1 cellular context compared by ENCODE assay signal in the genomic region with DNA sequence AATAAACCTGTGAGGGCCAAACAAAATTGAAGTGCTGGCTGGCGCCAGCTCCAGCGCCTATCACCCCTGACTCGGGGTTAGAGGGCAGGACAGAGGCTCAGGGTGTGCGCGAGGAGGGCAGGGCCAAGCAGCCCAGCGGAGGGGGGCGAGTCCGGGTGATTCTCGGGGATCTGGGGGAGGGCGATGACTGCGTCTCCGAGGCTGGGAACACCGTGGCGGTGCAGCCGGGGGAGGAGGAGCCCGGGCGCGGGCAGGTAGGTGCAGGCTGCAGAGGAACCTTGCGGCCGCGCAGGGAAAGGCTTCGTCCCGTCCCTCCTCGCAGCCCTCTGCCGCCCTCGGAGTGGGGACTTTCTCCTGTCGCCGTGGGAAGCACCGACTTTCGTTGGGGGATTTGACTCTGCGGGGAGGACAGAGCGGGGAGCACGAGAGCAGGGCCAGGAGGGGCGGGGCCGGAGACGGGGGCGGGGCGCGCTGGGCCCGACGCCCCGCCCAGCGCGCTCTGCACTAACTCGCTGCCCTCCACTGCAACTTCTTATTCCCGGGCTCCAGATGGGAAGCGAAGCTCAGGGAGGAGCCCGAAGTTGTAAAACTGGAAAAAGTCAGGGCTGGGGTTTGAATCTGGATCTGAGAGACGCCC.
TF ChIP-seq lines count a peak whose summit lies in the region.

No MANE protein-coding gene starts in this region.

TF ChIP-seq in K562, 482 proteins besides CTCF, POLR2A, EP300 and RAD21 (continues in another document):
- TF ChIP-seq ZBTB11 (CRISPR knock-in tag; IDR thresholded peaks at IDR 0.05) (peak in 2 of 3 experiments; percentile 60 to 93; a peak in 3 of 6 replicates), MITF (IDR thresholded peaks at IDR 0.05) (peak; percentile 41; the same call in 1 of the 2 replicates), ZEB2 (IDR thresholded peaks at IDR 0.05) (peak; percentile 49), ZNF263 (CRISPR knock-in tag; IDR thresholded peaks at IDR 0.05; ENCODE audit: borderline replicate concordance) (peak; percentile 99), NR2C1 (IDR thresholded peaks at IDR 0.05) (peak; percentile 86), NR2C1 (tag; IDR thresholded peaks at IDR 0.05) (peak; percentile 86), VEZF1 (CRISPR knock-in tag; IDR thresholded peaks at IDR 0.05) (peak; percentile 93), RCOR1 (IDR thresholded peaks at IDR 0.05; ENCODE audit: borderline replicate concordance in 1 of 2, low read depth in 2 of 2, low read length in 2 of 2) (0 out of 4 replicates have a peak, but pooled peaks of 1 of the 2 experiments have one; percentile 46), MXD1 (CRISPR knock-in tag; IDR thresholded peaks at IDR 0.05; ENCODE audit: borderline replicate concordance, poor library complexity, severe bottlenecking) (no peak), ZNF583 (CRISPR knock-in tag; IDR thresholded peaks at IDR 0.05) (no peak), ZNF24 (IDR thresholded peaks at IDR 0.05) (no peak), FOXP1 (CRISPR knock-in tag; IDR thresholded peaks at IDR 0.05) (peak; percentile 65; the same call in 1 of the 2 replicates), NFIC (IDR thresholded peaks at IDR 0.05) (0 out of 2 replicates have a peak, but pooled peaks have one; percentile 15), CBFB (CRISPR knock-in tag; IDR thresholded peaks at IDR 0.05) (no peak), MCM5 (IDR thresholded peaks at IDR 0.05; ENCODE audit: low read depth) (no peak), RBBP5 (IDR thresholded peaks at IDR 0.05; ENCODE audit: borderline replicate concordance, insufficient read depth, low read length, poor library complexity, severe bottlenecking) (peak; percentile 53), NR0B1 (IDR thresholded peaks at IDR 0.05; ENCODE audit: partially characterized antibody) (no peak), KDM1A (IDR thresholded peaks at IDR 0.05) (peak in 1 of 2 experiments; percentile 6; a peak in 1 of 4 replicates), RBM14 (IDR thresholded peaks at IDR 0.05; ENCODE audit: borderline replicate concordance, insufficient read depth, low read depth, low read length) (no peak), MTA2 (IDR thresholded peaks at IDR 0.05; ENCODE audit: low read depth) (0 out of 2 replicates have a peak, but pooled peaks have one; percentile 6), NRF1 (conservative IDR thresholded peaks at IDR 0.05 in 1 of 2, IDR thresholded peaks at IDR 0.05 in 1 of 2) (peak; percentile 76 to 80), NONO (IDR thresholded peaks at IDR 0.05; ENCODE audit: low read depth in 2 of 2, low read length in 1 of 2) (peak in 1 of 2 experiments; percentile 94; a peak in 2 of 4 replicates), BRCA1 (IDR thresholded peaks at IDR 0.05) (no peak), BRCA1 (CRISPR knock-in tag; IDR thresholded peaks at IDR 0.05) (no peak), MYC (IDR thresholded peaks at IDR 0.05; ENCODE audit: low read depth, low read length) (peak; percentile 30), MYC (CRISPR knock-in tag; IDR thresholded peaks at IDR 0.05; ENCODE audit: borderline replicate concordance, low read depth) (no peak), E2F6 (IDR thresholded peaks at IDR 0.05; ENCODE audit: borderline replicate concordance in 1 of 2, extremely low read depth in 1 of 2, insufficient read depth in 1 of 2, insufficient read length in 1 of 2, low read depth in 1 of 2, low read length in 1 of 2, poor library complexity in 1 of 2, severe bottlenecking in 1 of 2) (peak in 1 of 2 experiments; percentile 52), ZBTB17 (CRISPR knock-in tag; IDR thresholded peaks at IDR 0.05) (no peak; the same call in 1 of the 2 replicates), HNRNPH1 (optimal IDR thresholded peaks at IDR 0.05; ENCODE audit: low read depth, low read length) (no peak), HDAC1 (IDR thresholded peaks at IDR 0.05) (peak in 1 of 2 experiments; percentile 38; a peak in 2 of 4 replicates), FOXM1 (IDR thresholded peaks at IDR 0.05; ENCODE audit: low read depth) (no peak), FOXM1 (CRISPR knock-in tag; IDR thresholded peaks at IDR 0.05; ENCODE audit: low read depth) (0 out of 2 replicates have a peak, but pooled peaks have one; percentile 38), SRSF7 (optimal IDR thresholded peaks at IDR 0.05; ENCODE audit: low read depth, low read length) (no peak), WHSC1 (IDR thresholded peaks at IDR 0.05; ENCODE audit: low read length) (no peak), MTA3 (IDR thresholded peaks at IDR 0.05; ENCODE audit: borderline replicate concordance) (peak; percentile 67; the same call in 1 of the 2 replicates), MAZ (CRISPR knock-in tag; conservative IDR thresholded peaks at IDR 0.05 in 1 of 2, IDR thresholded peaks at IDR 0.05 in 1 of 2) (peak; percentile 86 to 94), JUNB (CRISPR knock-in tag; conservative IDR thresholded peaks at IDR 0.05) (no peak), TEAD1 (CRISPR knock-in tag; IDR thresholded peaks at IDR 0.05) (0 out of 4 replicates have a peak, but pooled peaks of 1 of the 2 experiments have one; percentile 48), PTRF (tag; IDR thresholded peaks at IDR 0.05) (no peak), GATAD2B (IDR thresholded peaks at IDR 0.05; ENCODE audit: borderline replicate concordance) (no peak), ATF3 (IDR thresholded peaks at IDR 0.05) (peak; percentile 10; the same call in 1 of the 2 replicates), ATF3 (CRISPR knock-in tag; conservative IDR thresholded peaks at IDR 0.05) (no peak), ETV5 (CRISPR knock-in tag; IDR thresholded peaks at IDR 0.05; ENCODE audit: low read depth) (no peak), CC2D1A (IDR thresholded peaks at IDR 0.05) (no peak), ZNF274 (IDR thresholded peaks at IDR 0.05; ENCODE audit: borderline replicate concordance, low read depth, low read length) (no peak), CREM (IDR thresholded peaks at IDR 0.05; ENCODE audit: low read depth) (peak; percentile 60; the same call in 1 of the 2 replicates), ATF7 (IDR thresholded peaks at IDR 0.05) (peak; percentile 46; the same call in 1 of the 2 replicates), NR2C2 (CRISPR knock-in tag; IDR thresholded peaks at IDR 0.05) (no peak), NR2C2 (tag; IDR thresholded peaks at IDR 0.05) (peak; percentile 91), RBFOX2 (IDR thresholded peaks at IDR 0.05; ENCODE audit: low read depth, low read length) (peak; percentile 62), EGR1 (conservative IDR thresholded peaks at IDR 0.05) (peak; percentile 53), EP400 (IDR thresholded peaks at IDR 0.05) (peak; percentile 77), YY1 (IDR thresholded peaks at IDR 0.05; ENCODE audit: borderline replicate concordance in 1 of 3, control insufficient read depth in 1 of 3, extremely low read depth in 1 of 3, insufficient read depth in 3 of 3, insufficient read length in 1 of 3, insufficient replicate concordance in 2 of 3, low read depth in 1 of 3, low read length in 2 of 3) (peak in 2 of 3 experiments; percentile 5 to 39), ZFX (CRISPR knock-in tag; IDR thresholded peaks at IDR 0.05) (peak; percentile 71)
- TF ChIP-seq, protein P1, sequence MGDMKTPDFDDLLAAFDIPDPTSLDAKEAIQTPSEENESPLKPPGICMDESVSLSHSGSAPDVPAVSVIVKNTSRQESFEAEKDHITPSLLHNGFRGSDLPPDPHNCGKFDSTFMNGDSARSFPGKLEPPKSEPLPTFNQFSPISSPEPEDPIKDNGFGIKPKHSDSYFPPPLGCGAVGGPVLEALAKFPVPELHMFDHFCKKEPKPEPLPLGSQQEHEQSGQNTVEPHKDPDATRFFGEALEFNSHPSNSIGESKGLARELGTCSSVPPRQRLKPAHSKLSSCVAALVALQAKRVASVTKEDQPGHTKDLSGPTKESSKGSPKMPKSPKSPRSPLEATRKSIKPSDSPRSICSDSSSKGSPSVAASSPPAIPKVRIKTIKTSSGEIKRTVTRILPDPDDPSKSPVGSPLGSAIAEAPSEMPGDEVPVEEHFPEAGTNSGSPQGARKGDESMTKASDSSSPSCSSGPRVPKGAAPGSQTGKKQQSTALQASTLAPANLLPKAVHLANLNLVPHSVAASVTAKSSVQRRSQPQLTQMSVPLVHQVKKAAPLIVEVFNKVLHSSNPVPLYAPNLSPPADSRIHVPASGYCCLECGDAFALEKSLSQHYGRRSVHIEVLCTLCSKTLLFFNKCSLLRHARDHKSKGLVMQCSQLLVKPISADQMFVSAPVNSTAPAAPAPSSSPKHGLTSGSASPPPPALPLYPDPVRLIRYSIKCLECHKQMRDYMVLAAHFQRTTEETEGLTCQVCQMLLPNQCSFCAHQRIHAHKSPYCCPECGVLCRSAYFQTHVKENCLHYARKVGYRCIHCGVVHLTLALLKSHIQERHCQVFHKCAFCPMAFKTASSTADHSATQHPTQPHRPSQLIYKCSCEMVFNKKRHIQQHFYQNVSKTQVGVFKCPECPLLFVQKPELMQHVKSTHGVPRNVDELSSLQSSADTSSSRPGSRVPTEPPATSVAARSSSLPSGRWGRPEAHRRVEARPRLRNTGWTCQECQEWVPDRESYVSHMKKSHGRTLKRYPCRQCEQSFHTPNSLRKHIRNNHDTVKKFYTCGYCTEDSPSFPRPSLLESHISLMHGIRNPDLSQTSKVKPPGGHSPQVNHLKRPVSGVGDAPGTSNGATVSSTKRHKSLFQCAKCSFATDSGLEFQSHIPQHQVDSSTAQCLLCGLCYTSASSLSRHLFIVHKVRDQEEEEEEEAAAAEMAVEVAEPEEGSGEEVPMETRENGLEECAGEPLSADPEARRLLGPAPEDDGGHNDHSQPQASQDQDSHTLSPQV (IDR thresholded peaks at IDR 0.05): 0 out of 2 replicates have a peak, but pooled peaks have one; percentile 54
